ENCODE assay signal across 18 cellular contexts in genomic region chr7:44323381-44324203, GRCh38. TPM values are rescaled to one million over a fixed set of nuclear protein-coding genes. Genes with fewer than 3 reads are reported as not detected.
DNase-seq lines count a peak whose midpoint lies in the region; ATAC-seq, FAIRE-seq and TF ChIP-seq lines count a peak whose summit lies in the region.
"Had no signal": no experiment of that assay in that cellular context is flagged by ENCODE, and none has a peak within 500 bp of the region (broad histone marks: within the 10 kb centered on the region; RNA-seq: fewer than 3 reads in every experiment).

No MANE protein-coding gene starts in this region.

- peaks cover 70% of the 10 kb centered on the region for H3K27me3 Mint-ChIP-seq in activated naive CD4-positive, alpha-beta T cell treated with anti-CD3 and anti-CD28 coated beads, Interleukin-2, amount 10 ng/mL, durations not matched to agents 7 days and 5 days
- H3K27me3 Mint-ChIP-seq in activated T-helper 2 cell treated with anti-CD3 and anti-CD28 coated beads, Interferon-gamma antibody, Interleukin-2, Interleukin-4, amounts not matched to agents 10 μg/mL and 5 μg/mL and 100 μg/mL, durations not matched to agents 14 hours and 24 hours and 36 hours (ENCODE audit: low read depth), result peaks cover 52% of the 10 kb centered on the region
- H3K27me3 Mint-ChIP-seq in stimulated activated memory B cell treated with anti-CD40 and anti-IgM and Interleukin-4, amounts not matched to agents 10 μg/mL and 1 μg/mL and 100 μg/mL, for 72 hours, result peaks cover 47% of the 10 kb centered on the region

- no peak for TF ChIP-seq CTCF in lower leg skin (IDR thresholded peaks at IDR 0.05)

- H3K36me3 Mint-ChIP-seq in activated naive CD4-positive, alpha-beta T cell treated with anti-CD3 and anti-CD28 coated beads, Interleukin-2, amount 10 ng/mL, durations not matched to agents 7 days and 5 days, result no peaks in the 10 kb centered on the region
- no peaks in the 10 kb centered on the region for H3K36me3 Mint-ChIP-seq in activated T-helper 2 cell treated with anti-CD3 and anti-CD28 coated beads, Interferon-gamma antibody, Interleukin-2, Interleukin-4, amounts not matched to agents 10 μg/mL and 5 μg/mL and 100 μg/mL, durations not matched to agents 14 hours and 24 hours and 36 hours (ENCODE audit: low read depth)
- no peaks in the 10 kb centered on the region for H3K36me3 Mint-ChIP-seq in stimulated activated memory B cell treated with anti-CD40 and anti-IgM and Interleukin-4, amounts not matched to agents 10 μg/mL and 1 μg/mL and 100 μg/mL, for 72 hours
- H3K36me3 Mint-ChIP-seq: immature natural killer cell had no signal

- no peak overlapping the region for H3K4me3 ChIP-seq in lower leg skin (ENCODE audit: low read depth, poor library complexity, severe bottlenecking)
- H3K4me3 ChIP-seq: MG63 had no signal

- TF ChIP-seq POLR2A in lower leg skin (IDR thresholded peaks at IDR 0.05), result no peak
- no peak for TF ChIP-seq POLR2A in GM12891 (IDR thresholded peaks at IDR 0.05; ENCODE audit: low read depth, low read length)
- no peak for TF ChIP-seq POLR2A in erythroblast (IDR thresholded peaks at IDR 0.05; ENCODE audit: low read length)

- H3K27ac Mint-ChIP-seq in activated naive CD4-positive, alpha-beta T cell treated with anti-CD3 and anti-CD28 coated beads, Interleukin-2, amount 10 ng/mL, durations not matched to agents 7 days and 5 days, result peak overlapping the region; percentile 52
- no peak overlapping the region for H3K27ac Mint-ChIP-seq in activated T-helper 2 cell treated with anti-CD3 and anti-CD28 coated beads, Interferon-gamma antibody, Interleukin-2, Interleukin-4, amounts not matched to agents 10 μg/mL and 5 μg/mL and 100 μg/mL, durations not matched to agents 14 hours and 24 hours and 36 hours
- no peak overlapping the region for H3K27ac Mint-ChIP-seq in stimulated activated memory B cell treated with anti-CD40 and anti-IgM and Interleukin-4, amounts not matched to agents 10 μg/mL and 1 μg/mL and 100 μg/mL, for 72 hours
- H3K27ac Mint-ChIP-seq: immature natural killer cell; stimulated activated naive CD8-positive, alpha-beta T cell treated with anti-CD3 and anti-CD28 coated beads, Interleukin-15, Interleukin-2, amounts not matched to agents 100 ng/mL and 50 ng/mL, for 24 hours had no signal

- DNase-seq in activated naive CD4-positive, alpha-beta T cell treated with anti-CD3 and anti-CD28 coated beads, Interleukin-2, amount 10 ng/mL, durations not matched to agents 7 days and 5 days, result no peak
- DNase-seq in activated naive CD4-positive, alpha-beta T cell treated with Interleukin-2 at 50 U/mL for 16 hours, result no peak
- DNase-seq in activated T-helper 2 cell treated with anti-CD3 and anti-CD28 coated beads, Interferon-gamma antibody, Interleukin-2, Interleukin-4, amounts not matched to agents 10 μg/mL and 5 μg/mL and 100 μg/mL, durations not matched to agents 14 hours and 24 hours and 36 hours (ENCODE audit: low spot score), result no peak
- peak; percentile 8 to 83 for DNase-seq in lower leg skin (ENCODE audit: low spot score in 2 of 2)
- DNase-seq in GM12891 (ENCODE audit: insufficient read length, low spot score), result no peak
- DNase-seq in erythroblast (lab: John Stamatoyannopoulos, UW), result no peak
- DNase-seq: immature natural killer cell, MG63, NCI-H187, NCI-H510A treated with DMSO at 0.1 percent for 48 hours, occipital lobe, PC-3 had no signal

- intact Hi-C loops in activated T-helper 2 cell treated with anti-CD3 and anti-CD28 coated beads, Interferon-gamma antibody, Interleukin-2, Interleukin-4, amounts not matched to agents 10 μg/mL and 5 μg/mL and 100 μg/mL, durations not matched to agents 14 hours and 24 hours and 36 hours (cut with micrococcal nuclease), result no loop called here
- intact Hi-C loops in lower leg skin (cut with DNase I; ENCODE audit: low total_unique reads), result no loop called here

- FAIRE-seq in GM12891 (lab: Jason Lieb, UNC), result no peak
- FAIRE-seq: HTR-8/SVneo had no signal

- 80 to 92% methylated on average over 8 to 17 of the region's 17 CpGs for WGBS in lower leg skin, 2 donors

- H3K4me1 Mint-ChIP-seq in activated naive CD4-positive, alpha-beta T cell treated with anti-CD3 and anti-CD28 coated beads, Interleukin-2, amount 10 ng/mL, durations not matched to agents 7 days and 5 days, result peaks cover 4% of the 10 kb centered on the region
- peaks cover 3% of the 10 kb centered on the region for H3K4me1 Mint-ChIP-seq in activated T-helper 2 cell treated with anti-CD3 and anti-CD28 coated beads, Interferon-gamma antibody, Interleukin-2, Interleukin-4, amounts not matched to agents 10 μg/mL and 5 μg/mL and 100 μg/mL, durations not matched to agents 14 hours and 24 hours and 36 hours (ENCODE audit: low read depth)
- peaks cover 24% of the 10 kb centered on the region for H3K4me1 Mint-ChIP-seq in stimulated activated memory B cell treated with anti-CD40 and anti-IgM and Interleukin-4, amounts not matched to agents 10 μg/mL and 1 μg/mL and 100 μg/mL, for 72 hours

- CTCF ChIA-PET in activated naive CD4-positive, alpha-beta T cell treated with anti-CD3 and anti-CD28 coated beads, Interleukin-2, amount 10 ng/mL, durations not matched to agents 7 days and 5 days (lab: Charles Lee), result no interaction called here

- H3K4me3 Mint-ChIP-seq in activated naive CD4-positive, alpha-beta T cell treated with anti-CD3 and anti-CD28 coated beads, Interleukin-2, amount 10 ng/mL, durations not matched to agents 7 days and 5 days, result no peak overlapping the region
- H3K4me3 Mint-ChIP-seq in activated T-helper 2 cell treated with anti-CD3 and anti-CD28 coated beads, Interferon-gamma antibody, Interleukin-2, Interleukin-4, amounts not matched to agents 10 μg/mL and 5 μg/mL and 100 μg/mL, durations not matched to agents 14 hours and 24 hours and 36 hours (ENCODE audit: low read depth), result peak overlapping the region; percentile 52
- peak overlapping the region; percentile 27 for H3K4me3 Mint-ChIP-seq in stimulated activated memory B cell treated with anti-CD40 and anti-IgM and Interleukin-4, amounts not matched to agents 10 μg/mL and 1 μg/mL and 100 μg/mL, for 72 hours
- H3K4me3 Mint-ChIP-seq: central memory CD8-positive, alpha-beta T cell had no signal

- H3K9me3 Mint-ChIP-seq in activated naive CD4-positive, alpha-beta T cell treated with anti-CD3 and anti-CD28 coated beads, Interleukin-2, amount 10 ng/mL, durations not matched to agents 7 days and 5 days, result no peaks in the 10 kb centered on the region
- no peaks in the 10 kb centered on the region for H3K9me3 Mint-ChIP-seq in activated T-helper 2 cell treated with anti-CD3 and anti-CD28 coated beads, Interferon-gamma antibody, Interleukin-2, Interleukin-4, amounts not matched to agents 10 μg/mL and 5 μg/mL and 100 μg/mL, durations not matched to agents 14 hours and 24 hours and 36 hours
- H3K9me3 Mint-ChIP-seq in stimulated activated memory B cell treated with anti-CD40 and anti-IgM and Interleukin-4, amounts not matched to agents 10 μg/mL and 1 μg/mL and 100 μg/mL, for 72 hours, result peaks cover 4% of the 10 kb centered on the region
- H3K9me3 Mint-ChIP-seq: central memory CD8-positive, alpha-beta T cell; stimulated activated naive CD8-positive, alpha-beta T cell treated with anti-CD3 and anti-CD28 coated beads, Interleukin-15, Interleukin-2, amounts not matched to agents 100 ng/mL and 50 ng/mL, for 24 hours had no signal

- no peak for ATAC-seq in stimulated activated memory B cell treated with anti-CD40 and anti-IgM and Interleukin-4, amounts not matched to agents 10 μg/mL and 1 μg/mL and 100 μg/mL, for 72 hours
- ATAC-seq in GM21619 (IDR thresholded peaks at IDR 0.05; ENCODE audit: unreplicated experiment), result no peak

TF ChIP-seq in GM12891, 5 proteins besides CTCF, POLR2A, EP300 and RAD21:
- TF ChIP-seq POU2F2 (IDR thresholded peaks at IDR 0.05; ENCODE audit: low read depth, low read length) (no peak), PAX5 (IDR thresholded peaks at IDR 0.05; ENCODE audit: insufficient read depth, low read length, severe bottlenecking) (no peak), SPI1 (IDR thresholded peaks at IDR 0.05; ENCODE audit: low read depth, low read length) (no peak), POLR2AphosphoS5 (IDR thresholded peaks at IDR 0.05; ENCODE audit: low read depth, low read length) (no peak), TAF1 (IDR thresholded peaks at IDR 0.05; ENCODE audit: low read depth, low read length) (no peak)

RNA-seq across cellular contexts. Expression of gene CAMK2B, which starts 1.8 kb away (rescaled TPM):
- total RNA-seq in activated T-helper 2 cell treated with anti-CD3 and anti-CD28 coated beads, Interferon-gamma antibody, Interleukin-2, Interleukin-4, amounts not matched to agents 10 μg/mL and 5 μg/mL and 100 μg/mL, durations not matched to agents 14 hours and 24 hours and 36 hours, result 1.9 and 2.1 TPM in 2 replicates
- total RNA-seq in lower leg skin, result 1 to 10 TPM in 2 of 4 donors, under 1 TPM in 2; 0.04 to 2.6 (median 1.1) TPM
- polyA plus RNA-seq in GM12891 (2012; ENCODE audit: low read depth, missing spikeins), result 0.65 TPM
- polyA plus RNA-seq: AG04450, immature natural killer cell had no signal

Comparison
In these comparisons a context has a peak if more than half of its experiments do, and no peak if none do; other contexts are left out.
1. DNase-seq: peak in lower leg skin (2 of 2); none in activated naive CD4-positive, alpha-beta T cell treated with anti-CD3 and anti-CD28 coated beads, Interleukin-2, amount 10 ng/mL, durations not matched to agents 7 days and 5 days (single experiment), activated naive CD4-positive, alpha-beta T cell treated with Interleukin-2 at 50 U/mL for 16 hours (single experiment), activated T-helper 2 cell treated with anti-CD3 and anti-CD28 coated beads, Interferon-gamma antibody, Interleukin-2, Interleukin-4, amounts not matched to agents 10 μg/mL and 5 μg/mL and 100 μg/mL, durations not matched to agents 14 hours and 24 hours and 36 hours (single experiment), GM12891 (single experiment) and erythroblast (0 of 2).